In the genomic region with DNA sequence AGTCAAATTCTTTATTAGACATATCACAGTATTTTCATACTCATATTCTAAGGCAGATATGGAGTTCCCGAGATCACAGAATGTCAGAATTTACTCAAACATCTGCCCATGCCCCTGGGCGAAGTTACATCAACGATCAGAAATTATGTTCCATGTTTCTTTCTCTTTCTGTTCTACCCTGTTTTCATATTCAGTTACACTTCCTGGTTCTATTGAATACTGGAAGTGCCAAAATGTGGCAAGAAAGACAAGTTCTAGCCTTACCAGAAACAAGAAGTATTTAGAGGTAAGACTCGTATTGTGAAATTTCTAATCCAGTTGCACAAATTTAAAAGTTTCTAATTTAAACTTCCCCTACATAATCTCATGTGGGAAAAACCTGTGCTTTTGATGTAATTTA, we compare ENCODE assay signal across 30 cellular contexts. TPM values are rescaled to one million over a fixed set of nuclear protein-coding genes. Genes with fewer than 3 reads are reported as not detected.
DNase-seq lines count a peak whose midpoint lies in the region; ATAC-seq and TF ChIP-seq lines count a peak whose summit lies in the region.
"Had no signal": no experiment of that assay in that cellular context is flagged by ENCODE, and none has a peak within 500 bp of the region (broad histone marks: within the 10 kb centered on the region; RNA-seq: fewer than 3 reads in every experiment).

No MANE protein-coding gene starts in this region.

- no peak for TF ChIP-seq CTCF in left lung (IDR thresholded peaks at IDR 0.05)

- H3K4me3 Mint-ChIP-seq in stimulated activated naive CD8-positive, alpha-beta T cell treated with anti-CD3 and anti-CD28 coated beads, Interleukin-15, amount 100 ng/mL, for 72 hours: no peak overlapping the region
- H3K4me3 Mint-ChIP-seq: activated CD4-positive, alpha-beta T cell treated with anti-CD3 and anti-CD28 coated beads, Interleukin-2, amount 10 ng/mL, durations not matched to agents 24 days and 14 days; activated naive CD8-positive, alpha-beta T cell; activated T-helper 1 cell treated with anti-CD3 and anti-CD28 coated beads, Interleukin-12 subunit alpha, Interleukin-12 subunit beta, Interleukin-2, Interleukin-4 antibody, amounts not matched to agents 30 ng/mL and 10 ng/mL and 1 ng/mL, durations not matched to agents 14 hours and 24 hours and 36 hours; immature natural killer cell; neural progenitor cell; stimulated activated naive B cell treated with anti-CD40 and anti-IgM and Interleukin-4, amounts not matched to agents 10 μg/mL and 1 μg/mL and 100 μg/mL, for 72 hours had no signal

- peak overlapping the region in 1 of 2 donors; percentile 2 for H3K4me3 ChIP-seq in left lung
- H3K4me3 ChIP-seq: hepatocyte, mucosa of descending colon, neural progenitor cell, skin epidermis, testis had no signal

- DNase-seq in Right ventricle myocardium superior (no peak), Right ventricle myocardium inferior (ENCODE audit: missing footprints) (no peak), OCI-M1 (lab: John Stamatoyannopoulos, UW) (peak; percentile 41), left lung (no peak)
- no peak for DNase-seq in stimulated activated naive CD8-positive, alpha-beta T cell treated with anti-CD3 and anti-CD28 coated beads, Interleukin-15, amount 100 ng/mL, for 72 hours
- no peak for DNase-seq in activated CD8-positive, alpha-beta memory T cell treated with anti-CD3 and anti-CD28 coated beads, Interleukin-2, amount 50 U/mL, for 48 hours
- DNase-seq: 8988T; activated CD4-positive, alpha-beta T cell treated with anti-CD3 and anti-CD28 coated beads, Interleukin-2, amount 10 ng/mL, durations not matched to agents 24 days and 14 days; DMS53; foreskin fibroblast; GF-D8; immature natural killer cell; mucosa of descending colon; NCI-H1105; NCI-H2081; NCI-H510A; stimulated activated CD4-positive, alpha-beta T cell treated with anti-CD3 and anti-CD28 coated beads, Interleukin-2, amount 100 ng/mL, for 24 hours; stimulated activated naive B cell treated with anti-CD40 and anti-IgM and Interleukin-4, amounts not matched to agents 10 μg/mL and 1 μg/mL and 100 μg/mL, for 72 hours; T-helper 1 cell; testis had no signal

- no peaks in the 10 kb centered on the region for H3K9me3 ChIP-seq in left lung
- H3K9me3 ChIP-seq: mucosa of descending colon, testis had no signal

- H3K27me3 ChIP-seq in left lung: no peaks in the 10 kb centered on the region
- H3K27me3 ChIP-seq: hepatocyte, neural progenitor cell, testis had no signal

- H3K27me3 Mint-ChIP-seq in stimulated activated naive CD8-positive, alpha-beta T cell treated with anti-CD3 and anti-CD28 coated beads, Interleukin-15, amount 100 ng/mL, for 72 hours: no peaks in the 10 kb centered on the region
- H3K27me3 Mint-ChIP-seq: activated CD4-positive, alpha-beta T cell treated with anti-CD3 and anti-CD28 coated beads, Interleukin-2, amount 10 ng/mL, durations not matched to agents 24 days and 14 days; activated naive CD8-positive, alpha-beta T cell; progenitor cell of endocrine pancreas; stimulated activated naive B cell treated with anti-CD40 and anti-IgM and Interleukin-4, amounts not matched to agents 10 μg/mL and 1 μg/mL and 100 μg/mL, for 72 hours had no signal

- H3K27ac ChIP-seq in left lung: peak overlapping the region; percentile 16 to 88
- H3K27ac ChIP-seq: epithelial cell of prostate, hepatocyte, KMS-11, neural progenitor cell, testis had no signal

- H3K36me3 ChIP-seq in left lung: no peaks in the 10 kb centered on the region
- H3K36me3 ChIP-seq: neural progenitor cell had no signal

- H3K27ac Mint-ChIP-seq in stimulated activated naive CD8-positive, alpha-beta T cell treated with anti-CD3 and anti-CD28 coated beads, Interleukin-15, amount 100 ng/mL, for 72 hours: no peak overlapping the region
- H3K27ac Mint-ChIP-seq: activated CD4-positive, alpha-beta T cell treated with anti-CD3 and anti-CD28 coated beads, Interleukin-2, amount 10 ng/mL, durations not matched to agents 24 days and 14 days; activated naive CD8-positive, alpha-beta T cell; activated T-helper 1 cell treated with anti-CD3 and anti-CD28 coated beads, Interleukin-12 subunit alpha, Interleukin-12 subunit beta, Interleukin-2, Interleukin-4 antibody, amounts not matched to agents 30 ng/mL and 10 ng/mL and 1 ng/mL, durations not matched to agents 14 hours and 24 hours and 36 hours; immature natural killer cell; neural progenitor cell; progenitor cell of endocrine pancreas; stimulated activated naive B cell treated with anti-CD40 and anti-IgM and Interleukin-4, amounts not matched to agents 10 μg/mL and 1 μg/mL and 100 μg/mL, for 72 hours had no signal

- peaks cover 0 to 28% of the 10 kb centered on the region in 2 donors for H3K4me1 ChIP-seq in left lung
- H3K4me1 ChIP-seq: neural progenitor cell, testis had no signal

- no peaks in the 10 kb centered on the region for H3K9me3 Mint-ChIP-seq in stimulated activated naive CD8-positive, alpha-beta T cell treated with anti-CD3 and anti-CD28 coated beads, Interleukin-15, amount 100 ng/mL, for 72 hours
- H3K9me3 Mint-ChIP-seq: activated CD4-positive, alpha-beta T cell treated with anti-CD3 and anti-CD28 coated beads, Interleukin-2, amount 10 ng/mL, durations not matched to agents 24 days and 14 days; activated T-helper 1 cell treated with anti-CD3 and anti-CD28 coated beads, Interleukin-12 subunit alpha, Interleukin-12 subunit beta, Interleukin-2, Interleukin-4 antibody, amounts not matched to agents 30 ng/mL and 10 ng/mL and 1 ng/mL, durations not matched to agents 14 hours and 24 hours and 36 hours; neural progenitor cell; stimulated activated naive B cell treated with anti-CD40 and anti-IgM and Interleukin-4, amounts not matched to agents 10 μg/mL and 1 μg/mL and 100 μg/mL, for 72 hours had no signal

- ATAC-seq in Right ventricle myocardium superior (ENCODE audit: poor library complexity): peak; percentile 55
- ATAC-seq in Right ventricle myocardium inferior: no peak
- ATAC-seq in left lung: peak; percentile 50
- no peak for ATAC-seq in stimulated activated naive CD8-positive, alpha-beta T cell treated with anti-CD3 and anti-CD28 coated beads, Interleukin-15, amount 100 ng/mL, for 72 hours
- no peak for ATAC-seq in GM19351 (IDR thresholded peaks at IDR 0.05; ENCODE audit: unreplicated experiment)
- no peak for ATAC-seq in HG03039 (IDR thresholded peaks at IDR 0.05; ENCODE audit: unreplicated experiment)
- ATAC-seq: mucosa of descending colon; stimulated activated naive B cell treated with anti-CD40 and anti-IgM and Interleukin-4, amounts not matched to agents 10 μg/mL and 1 μg/mL and 100 μg/mL, for 72 hours had no signal

- peaks cover 6% of the 10 kb centered on the region for H3K4me1 Mint-ChIP-seq in stimulated activated naive CD8-positive, alpha-beta T cell treated with anti-CD3 and anti-CD28 coated beads, Interleukin-15, amount 100 ng/mL, for 72 hours
- H3K4me1 Mint-ChIP-seq: activated CD4-positive, alpha-beta T cell treated with anti-CD3 and anti-CD28 coated beads, Interleukin-2, amount 10 ng/mL, durations not matched to agents 24 days and 14 days; neural progenitor cell; stimulated activated naive B cell treated with anti-CD40 and anti-IgM and Interleukin-4, amounts not matched to agents 10 μg/mL and 1 μg/mL and 100 μg/mL, for 72 hours had no signal

- intact Hi-C loops in Right ventricle myocardium superior (cut with DNase I) (no loop called here), Right ventricle myocardium inferior (cut with DNase I) (no loop called here), left lung (cut with DNase I) (no loop called here)

RNA-seq across cellular contexts. Expression of gene KCNJ2, which starts 36.1 kb away (rescaled TPM):
- total RNA-seq in Right ventricle myocardium superior: 47.1 TPM
- total RNA-seq in Right ventricle myocardium inferior: 44.3 TPM
- 10 to 100 TPM; 14.6 to 25.3 TPM for total RNA-seq in left lung
- total RNA-seq: activated CD4-positive, alpha-beta T cell treated with anti-CD3 and anti-CD28 coated beads, Interleukin-2, amount 10 ng/mL, durations not matched to agents 24 days and 14 days; activated T-helper 1 cell treated with anti-CD3 and anti-CD28 coated beads, Interleukin-12 subunit alpha, Interleukin-12 subunit beta, Interleukin-2, Interleukin-4 antibody, amounts not matched to agents 30 ng/mL and 10 ng/mL and 1 ng/mL, durations not matched to agents 14 hours and 24 hours and 36 hours had no signal

Comparison
In these comparisons a context has a peak if more than half of its experiments do, and no peak if none do; other contexts are left out.
1. ATAC-seq: peak in Right ventricle myocardium superior (single experiment) and left lung (single experiment); none in Right ventricle myocardium inferior (single experiment), stimulated activated naive CD8-positive, alpha-beta T cell treated with anti-CD3 and anti-CD28 coated beads, Interleukin-15, amount 100 ng/mL, for 72 hours (single experiment), GM19351 (single experiment) and HG03039 (single experiment).